In genomic region chr10:74289956-74290355, GRCh38 we compare ENCODE assay signal across 14 cellular contexts.
A peak's percentile ranks its signal among the peaks of the same experiment; 100 is the strongest.
DNase-seq lines count a peak whose midpoint lies in the region; ATAC-seq and TF ChIP-seq lines count a peak whose summit lies in the region.
"Had no signal": no experiment of that assay in that cellular context is flagged by ENCODE, and none has a peak within 500 bp of the region (broad histone marks: within the 10 kb centered on the region; RNA-seq: fewer than 3 reads in every experiment).

No MANE protein-coding gene starts in this region.

- peaks cover 29% of the 10 kb centered on the region for H3K4me1 ChIP-seq in DOHH2 (ENCODE audit: control insufficient read depth, low read length)

- H4K20me1 ChIP-seq in DOHH2 (ENCODE audit: control insufficient read depth, insufficient read depth, low read depth, low read length) = no peaks in the 10 kb centered on the region

- no peaks in the 10 kb centered on the region for H3K27me3 ChIP-seq in DOHH2 (ENCODE audit: control insufficient read depth, low read length)
- H3K27me3 ChIP-seq: dorsolateral prefrontal cortex had no signal

- H3K9me2 ChIP-seq in DOHH2 (replicated peaks; ENCODE audit: control insufficient read depth, low read length) = no peaks in the 10 kb centered on the region

- no peaks in the 10 kb centered on the region for H3K79me2 ChIP-seq in DOHH2 (ENCODE audit: control insufficient read depth, low read length)

- no peak for ATAC-seq in T-cell (replicated peaks in 1 of 4)
- ATAC-seq in sciatic nerve = peak; percentile 28
- ATAC-seq in activated CD8-positive, alpha-beta T cell treated with anti-CD3 and anti-CD28 coated beads, Interleukin-2, amount 10 ng/mL, durations not matched to agents 7 days and 5 days = no peak
- no peak for ATAC-seq in left colon
- ATAC-seq in HG03108 (IDR thresholded peaks at IDR 0.05; ENCODE audit: unreplicated experiment) = no peak
- ATAC-seq: stimulated activated naive B cell treated with anti-CD40 and anti-IgM and Interleukin-4, amounts not matched to agents 10 μg/mL and 1 μg/mL and 100 μg/mL, for 72 hours had no signal

- H3K4me3 Mint-ChIP-seq in T-cell = peak overlapping the region; percentile 33 to 46 (median 44)
- no peak overlapping the region for H3K4me3 Mint-ChIP-seq in activated CD8-positive, alpha-beta T cell treated with anti-CD3 and anti-CD28 coated beads, Interleukin-2, amount 10 ng/mL, durations not matched to agents 7 days and 5 days
- H3K4me3 Mint-ChIP-seq: nephron had no signal

- H3K27ac Mint-ChIP-seq in T-cell = peak overlapping the region; percentile 66 to 91
- H3K27ac Mint-ChIP-seq in activated CD8-positive, alpha-beta T cell treated with anti-CD3 and anti-CD28 coated beads, Interleukin-2, amount 10 ng/mL, durations not matched to agents 7 days and 5 days = no peak overlapping the region
- H3K27ac Mint-ChIP-seq: stimulated activated naive B cell treated with anti-CD40 and anti-IgM and Interleukin-4, amounts not matched to agents 10 μg/mL and 1 μg/mL and 100 μg/mL, for 72 hours had no signal

- DNase-seq in T-cell (no peak), fibroblast of the aortic adventitia (ENCODE audit: low read depth) (peak; percentile 42), sciatic nerve (ENCODE audit: low spot score) (no peak), left colon (no peak), DMS153 (lab: John Stamatoyannopoulos, UW) (no peak)
- DNase-seq in activated CD8-positive, alpha-beta T cell treated with anti-CD3 and anti-CD28 coated beads, Interleukin-2, amount 10 ng/mL, durations not matched to agents 7 days and 5 days = no peak
- DNase-seq: activated effector memory CD4-positive, alpha-beta T cell treated with Interleukin-2 at 50 U/mL for 16 hours; dorsolateral prefrontal cortex; NCI-H1930; OCI-M1; stimulated activated naive B cell treated with anti-CD40 and anti-IgM and Interleukin-4, amounts not matched to agents 10 μg/mL and 1 μg/mL and 100 μg/mL, for 72 hours had no signal

- H3K9me3 Mint-ChIP-seq in T-cell = peaks cover 0 to 4% (median 1%) of the 10 kb centered on the region in 3 donors
- H3K9me3 Mint-ChIP-seq in activated CD8-positive, alpha-beta T cell treated with anti-CD3 and anti-CD28 coated beads, Interleukin-2, amount 10 ng/mL, durations not matched to agents 7 days and 5 days (ENCODE audit: insufficient read depth) = no peaks in the 10 kb centered on the region
- H3K9me3 Mint-ChIP-seq: nephron had no signal

- no peak overlapping the region for H3K27ac ChIP-seq in DOHH2 (ENCODE audit: low read depth, low read length)

- no peaks in the 10 kb centered on the region for H3K27me3 Mint-ChIP-seq in T-cell
- H3K27me3 Mint-ChIP-seq in activated CD8-positive, alpha-beta T cell treated with anti-CD3 and anti-CD28 coated beads, Interleukin-2, amount 10 ng/mL, durations not matched to agents 7 days and 5 days (ENCODE audit: low read depth) = no peaks in the 10 kb centered on the region
- H3K27me3 Mint-ChIP-seq: stimulated activated naive B cell treated with anti-CD40 and anti-IgM and Interleukin-4, amounts not matched to agents 10 μg/mL and 1 μg/mL and 100 μg/mL, for 72 hours had no signal

- H3K36me3 ChIP-seq in DOHH2 (ENCODE audit: control insufficient read depth, low read length) = no peaks in the 10 kb centered on the region

- 0 out of 2 replicates have a peak, but pooled peaks cover 4% of the 10 kb centered on the region for H3F3A ChIP-seq in DOHH2 (ENCODE audit: control insufficient read depth, insufficient read depth)

- CTCF ChIA-PET in T-cell (lab: Charles Lee) = interaction anchor here in 1 of 2 donors (0.6 kb wide), 1 partner anchor 646 kb away, joined by 3 read pairs; no protein-coding TSS in a partner anchor
- CTCF ChIA-PET in activated CD8-positive, alpha-beta T cell treated with anti-CD3 and anti-CD28 coated beads, Interleukin-2, amount 10 ng/mL, durations not matched to agents 7 days and 5 days (lab: Charles Lee) = no interaction called here

- no peaks in the 10 kb centered on the region for H3K9me3 ChIP-seq in DOHH2 (ENCODE audit: control insufficient read depth, insufficient read depth, low read length)

- peaks cover 14 to 32% (median 29%) of the 10 kb centered on the region in 3 donors for H3K4me1 Mint-ChIP-seq in T-cell
- peaks cover 7% of the 10 kb centered on the region for H3K4me1 Mint-ChIP-seq in activated CD8-positive, alpha-beta T cell treated with anti-CD3 and anti-CD28 coated beads, Interleukin-2, amount 10 ng/mL, durations not matched to agents 7 days and 5 days (ENCODE audit: low read depth)

- POLR2A ChIA-PET in T-cell (lab: Charles Lee) = no interaction called here
- POLR2A ChIA-PET in activated CD8-positive, alpha-beta T cell treated with anti-CD3 and anti-CD28 coated beads, Interleukin-2, amount 10 ng/mL, durations not matched to agents 7 days and 5 days (lab: Charles Lee) = no interaction called here

- intact Hi-C loops in sciatic nerve (cut with DNase I) (no loop called here), left colon (cut with DNase I, micrococcal nuclease) (no loop called here)

- 0 out of 2 replicates have a peak overlapping the region, but pooled peaks have one; percentile 16 for H3K4me2 ChIP-seq in DOHH2 (ENCODE audit: low read length)

- peaks cover 6% of the 10 kb centered on the region for H3K36me3 Mint-ChIP-seq in T-cell
- H3K36me3 Mint-ChIP-seq in activated CD8-positive, alpha-beta T cell treated with anti-CD3 and anti-CD28 coated beads, Interleukin-2, amount 10 ng/mL, durations not matched to agents 7 days and 5 days (ENCODE audit: low read depth) = peaks cover 5% of the 10 kb centered on the region

- TF ChIP-seq CTCF in DOHH2 (IDR thresholded peaks at IDR 0.05; ENCODE audit: low read depth, low read length, poor library complexity, severe bottlenecking) (no peak), fibroblast of the aortic adventitia (IDR thresholded peaks at IDR 0.05; ENCODE audit: insufficient read depth, low read length) (no peak)

- H3K4me3 ChIP-seq in DOHH2 (ENCODE audit: low read length) (no peak overlapping the region), fibroblast of the aortic adventitia (ENCODE audit: low read depth, low read length) (peak overlapping the region; percentile 26)
